19 cellular contexts compared by ENCODE assay signal in the genomic region with DNA sequence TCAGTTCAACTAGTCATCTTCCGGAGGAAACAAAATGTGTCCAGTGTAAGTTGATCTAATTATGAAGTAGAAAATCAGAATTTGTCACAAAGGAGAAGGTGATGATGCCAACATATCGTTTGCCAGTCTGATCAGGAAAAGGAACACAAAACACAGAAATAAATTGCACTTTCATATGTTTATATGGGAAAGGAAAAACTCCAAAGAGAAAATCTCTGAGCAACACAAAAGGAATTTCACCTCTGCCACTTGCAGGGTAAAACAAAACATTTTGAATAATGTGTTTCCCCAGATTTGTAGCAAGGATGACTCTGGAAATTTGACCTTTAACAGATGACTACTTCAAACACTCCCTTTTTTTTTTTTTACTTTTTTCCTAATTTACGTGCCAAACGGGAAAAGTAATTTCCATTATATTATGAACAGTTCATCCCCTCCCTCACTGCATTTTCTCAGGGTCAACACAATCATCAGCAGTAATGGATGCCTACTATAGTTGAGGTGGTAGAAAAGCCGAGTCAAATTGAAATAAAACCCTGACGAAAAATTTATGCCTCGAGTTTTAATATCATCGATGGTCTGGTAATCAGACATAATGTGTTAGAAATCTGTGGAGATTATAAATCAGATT. TPM values are rescaled to one million over a fixed set of nuclear protein-coding genes. Genes with fewer than 3 reads are reported as not detected.
DNase-seq lines count a peak whose midpoint lies in the region; ATAC-seq, FAIRE-seq and TF ChIP-seq lines count a peak whose summit lies in the region.
"Had no signal": no experiment of that assay in that cellular context is flagged by ENCODE, and none has a peak within 500 bp of the region (broad histone marks: within the 10 kb centered on the region; RNA-seq: fewer than 3 reads in every experiment).

No MANE protein-coding gene starts in this region.

- no peak for ATAC-seq in sciatic nerve
- ATAC-seq: heart left ventricle had no signal

- no peak for FAIRE-seq in urothelium cell line (lab: Jason Lieb, UNC)
- FAIRE-seq: G401.6, small intestine had no signal

- peak; percentile 28 for DNase-seq in NCI-H2227 treated with DMSO at 0.1 percent for 48 hours (lab: John Stamatoyannopoulos, UW)
- DNase-seq in NCI-H2227 (lab: John Stamatoyannopoulos, UW; ENCODE audit: unreplicated experiment), result no peak
- peak; percentile 27 for DNase-seq in brain microvascular endothelial cell
- peak; percentile 47 for DNase-seq in kidney tubule cell (ENCODE audit: low spot score)
- peak; percentile 4 for DNase-seq in urothelium cell line (ENCODE audit: low spot score)
- DNase-seq in sciatic nerve (ENCODE audit: low spot score), result no peak
- DNase-seq in stimulated activated CD4-positive, alpha-beta T cell treated with anti-CD3 and anti-CD28 coated beads, Interleukin-4, amount 100 ng/mL, for 24 hours, result no peak
- no peak for DNase-seq in activated CD8-positive, alpha-beta memory T cell treated with anti-CD3 and anti-CD28 coated beads for 24 hours
- DNase-seq: activated B cell treated with CpG ODN at 0.5 μM for 24 hours; activated naive CD8-positive, alpha-beta T cell treated with anti-CD3 and anti-CD28 coated beads, Interleukin-2, amount 10 ng/mL, durations not matched to agents 7 days and 5 days; CD4-positive, alpha-beta memory T cell; H7; heart left ventricle; left ventricle myocardium inferior; NCI-H2171; small intestine; substantia nigra had no signal

- no peak overlapping the region for H3K27ac ChIP-seq in brain microvascular endothelial cell
- H3K27ac ChIP-seq: 22Rv1, heart left ventricle, left ventricle myocardium inferior had no signal

- intact Hi-C loops in sciatic nerve (cut with DNase I), result no loop called here

- no peaks in the 10 kb centered on the region for H3K36me3 ChIP-seq in brain microvascular endothelial cell (replicated peaks)
- H3K36me3 ChIP-seq: heart left ventricle, left ventricle myocardium inferior had no signal

- H3K4me3 ChIP-seq in brain microvascular endothelial cell (ENCODE audit: low read depth, low read length), result no peak overlapping the region
- H3K4me3 ChIP-seq: heart left ventricle, left ventricle myocardium inferior had no signal

- in situ Hi-C loops in brain microvascular endothelial cell (cut with HindIII; ENCODE audit: low pct_ligation_motif_present, low sequenced_read_pairs), result no loop called here

- H3K27me3 ChIP-seq in brain microvascular endothelial cell (replicated peaks), result no peaks in the 10 kb centered on the region
- H3K27me3 ChIP-seq: heart left ventricle had no signal

- no peak for TF ChIP-seq CTCF in brain microvascular endothelial cell (IDR thresholded peaks at IDR 0.05; ENCODE audit: low read depth, low read length, missing control alignments)

RNA-seq across cellular contexts. Expression of a gene that starts 25.6 kb away (rescaled TPM):
- total RNA-seq in sciatic nerve, result 0.71 TPM
- total RNA-seq: activated B cell treated with CpG ODN at 0.5 μM for 24 hours; activated naive CD8-positive, alpha-beta T cell treated with anti-CD3 and anti-CD28 coated beads, Interleukin-2, amount 10 ng/mL, durations not matched to agents 7 days and 5 days; CD4-positive, alpha-beta memory T cell had no signal

Comparison
In these comparisons a context has a peak if more than half of its experiments do, and no peak if none do; other contexts are left out.
1. DNase-seq: peak in NCI-H2227 treated with DMSO at 0.1 percent for 48 hours (single experiment), brain microvascular endothelial cell (single experiment), kidney tubule cell (single experiment) and urothelium cell line (single experiment); none in NCI-H2227 (single experiment), sciatic nerve (single experiment), stimulated activated CD4-positive, alpha-beta T cell treated with anti-CD3 and anti-CD28 coated beads, Interleukin-4, amount 100 ng/mL, for 24 hours (single experiment) and activated CD8-positive, alpha-beta memory T cell treated with anti-CD3 and anti-CD28 coated beads for 24 hours (single experiment).